ENCODE assay signal across 12 cellular contexts in the genomic region with DNA sequence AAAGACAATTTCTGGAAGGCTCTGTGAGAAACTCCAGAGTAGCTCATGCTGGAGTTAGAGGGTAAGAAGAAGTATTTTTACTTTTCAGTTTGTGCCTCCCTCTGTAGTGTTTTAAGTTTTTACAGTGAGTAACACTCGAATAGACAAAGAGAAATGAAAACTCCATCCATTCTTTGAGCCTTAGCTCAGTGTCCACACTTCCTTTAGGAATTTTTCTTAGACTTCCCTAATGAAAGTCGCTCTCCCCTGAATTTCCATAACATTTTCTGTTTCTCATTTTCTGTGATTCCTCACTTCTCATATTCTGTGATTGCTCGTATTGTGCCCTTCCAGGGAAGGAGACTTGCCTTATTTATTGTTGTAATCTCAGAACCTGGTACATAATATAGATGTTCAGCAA. TPM values are rescaled to one million over a fixed set of nuclear protein-coding genes. Genes with fewer than 3 reads are reported as not detected.
DNase-seq lines count a peak whose midpoint lies in the region; ATAC-seq and TF ChIP-seq lines count a peak whose summit lies in the region.
"Had no signal": no experiment of that assay in that cellular context is flagged by ENCODE, and none has a peak within 500 bp of the region (broad histone marks: within the 10 kb centered on the region; RNA-seq: fewer than 3 reads in every experiment).

No MANE protein-coding gene starts in this region.

- no peak overlapping the region for H3K4me3 ChIP-seq in BLaER1
- H3K4me3 ChIP-seq in brain microvascular endothelial cell (ENCODE audit: low read depth, low read length) = peak overlapping the region; percentile 95

- in situ Hi-C loops in brain microvascular endothelial cell (cut with HindIII; ENCODE audit: low pct_ligation_motif_present, low sequenced_read_pairs) = no loop called here

- H3K4me1 Mint-ChIP-seq in IgD-negative memory B cell = peaks cover 31 to 50% (median 38%) of the 10 kb centered on the region in 3 donors
- H3K4me1 Mint-ChIP-seq in naive B cell = peaks cover 31 to 76% (median 37%) of the 10 kb centered on the region in 3 donors

- no peak for TF ChIP-seq CTCF in brain microvascular endothelial cell (IDR thresholded peaks at IDR 0.05; ENCODE audit: low read depth, low read length, missing control alignments)

- H3K9me3 Mint-ChIP-seq in IgD-negative memory B cell (no peaks in the 10 kb centered on the region), naive B cell (no peaks in the 10 kb centered on the region)

- H3K36me3 ChIP-seq in BLaER1 = peaks cover 31% of the 10 kb centered on the region
- H3K36me3 ChIP-seq in brain microvascular endothelial cell (replicated peaks) = peaks cover 2% of the 10 kb centered on the region

- peaks cover 14% of the 10 kb centered on the region for H4K20me1 ChIP-seq in BLaER1

- H3K4me3 Mint-ChIP-seq in IgD-negative memory B cell (peak overlapping the region in 3 of 4 donors; percentile 59 to 97 (median 75)), naive B cell (peak overlapping the region in 6 of 8 donors; percentile 30 to 99 (median 94))

- H3K27me3 ChIP-seq in BLaER1 (no peaks in the 10 kb centered on the region), brain microvascular endothelial cell (replicated peaks) (no peaks in the 10 kb centered on the region)

- 0 out of 2 replicates have a peak overlapping the region, but pooled peaks have one; percentile 26 for H3K9ac ChIP-seq in BLaER1

- H3K4me2 ChIP-seq in BLaER1 = peak overlapping the region; percentile 91

- ATAC-seq in naive B cell (ENCODE audit: low read depth in 2 of 2) (no peak), GM19324 (IDR thresholded peaks at IDR 0.05; ENCODE audit: low FRiP score, unreplicated experiment) (no peak)
- ATAC-seq: right cardiac atrium had no signal

- no peaks in the 10 kb centered on the region for H3K27me3 Mint-ChIP-seq in IgD-negative memory B cell
- H3K27me3 Mint-ChIP-seq in naive B cell = no peaks in the 10 kb centered on the region

- H3K36me3 Mint-ChIP-seq in IgD-negative memory B cell (peaks cover 3% of the 10 kb centered on the region), naive B cell (peaks cover 0 to 14% of the 10 kb centered on the region in 2 donors)

- no peak for DNase-seq in brain microvascular endothelial cell
- no peak for DNase-seq in naive B cell
- DNase-seq in NCI-H146 treated with DMSO at 0.1 percent for 48 hours (lab: John Stamatoyannopoulos, UW; ENCODE audit: unreplicated experiment) = no peak
- DNase-seq in DMS153 (lab: John Stamatoyannopoulos, UW) = no peak
- no peak for DNase-seq in HK-2 (ENCODE audit: unreplicated experiment)
- DNase-seq: DMS79; effector memory CD4-positive, alpha-beta T cell; right cardiac atrium; SW 1271 had no signal

- peaks cover 44% of the 10 kb centered on the region for H3K4me1 ChIP-seq in BLaER1

- H3K27ac Mint-ChIP-seq in IgD-negative memory B cell = peak overlapping the region; percentile 86 to 100 (median 99)
- H3K27ac Mint-ChIP-seq in naive B cell = peak overlapping the region; percentile 11 to 100 (median 89)

- H3K27ac ChIP-seq in BLaER1 (no peak overlapping the region), brain microvascular endothelial cell (peak overlapping the region; percentile 95)

- peaks cover 14% of the 10 kb centered on the region for H3K9me3 ChIP-seq in BLaER1

RNA-seq across cellular contexts. Expression of a gene that starts 2.1 kb away (rescaled TPM):
- polyA plus RNA-seq in IgD-negative memory B cell = 68.1 TPM
- polyA plus RNA-seq in naive B cell (ENCODE audit: low read depth in 6 of 6) = 100 to 1,000 TPM in 1 of 6 donors, 10 to 100 TPM in 5; 57.1 to 119 (median 93.5) TPM

RNA-seq across cellular contexts. Expression of a gene that starts 45.5 kb away (rescaled TPM):
- polyA plus RNA-seq in IgD-negative memory B cell = 62.6 TPM
- polyA plus RNA-seq in naive B cell (ENCODE audit: low read depth in 6 of 6) = 100 to 1,000 TPM in 1 of 6 donors, 10 to 100 TPM in 5; 49.2 to 110 (median 67.1) TPM
